ENCODE assay signal across 8 cellular contexts in the genomic region with DNA sequence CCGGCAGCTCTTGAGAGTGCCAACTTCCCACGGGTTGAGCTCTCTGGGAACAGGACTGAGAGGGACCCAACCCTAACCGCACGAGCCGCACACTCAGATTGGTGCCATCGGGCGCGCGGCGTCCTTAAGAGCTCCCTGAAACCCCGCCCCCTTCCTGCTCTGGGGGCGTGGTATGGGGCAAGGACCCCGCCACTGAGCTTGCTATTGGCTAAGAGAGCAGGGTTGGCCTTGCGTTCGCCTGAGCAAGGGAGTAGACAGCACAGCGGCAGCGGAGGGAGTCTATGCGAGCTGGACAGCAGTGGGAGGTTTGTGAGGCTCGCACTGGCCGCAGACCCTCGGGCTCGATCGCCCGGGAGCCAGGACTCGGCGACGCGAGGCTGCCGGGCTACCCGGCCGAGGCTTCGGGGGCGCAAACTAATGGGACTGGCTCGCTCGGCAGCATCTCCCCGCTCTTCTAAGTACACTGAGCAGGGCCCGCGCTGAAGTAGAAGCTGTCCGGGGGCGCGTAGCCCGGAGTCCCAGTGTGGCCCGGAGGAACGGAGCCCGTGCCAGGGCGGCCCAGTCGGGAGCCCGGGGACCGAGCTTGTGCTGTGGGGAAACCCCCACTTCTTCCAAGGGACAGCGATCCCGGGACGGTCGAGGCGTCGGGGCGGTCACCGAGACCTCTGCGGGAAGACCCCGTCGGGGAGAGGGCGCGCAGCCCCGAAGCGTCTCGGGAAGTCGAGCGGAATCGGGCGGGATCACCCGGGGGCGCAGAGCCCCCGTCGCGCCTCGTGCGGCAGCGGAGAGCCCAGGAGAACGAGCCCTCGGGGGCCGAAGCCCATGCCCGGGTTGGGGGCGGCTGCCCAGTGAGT. TPM values are rescaled to one million over a fixed set of nuclear protein-coding genes. Genes with fewer than 3 reads are reported as not detected.
DNase-seq lines count a peak whose midpoint lies in the region; ATAC-seq and TF ChIP-seq lines count a peak whose summit lies in the region.

A gene (plus strand): TSS at position 282 of the 854 bp plus-strand sequence. CDS start 756 bp downstream, outside the sequence.

- H3K4me3 ChIP-seq in adipocyte (ENCODE audit: low read length) (peak within 1 kb of the TSS; percentile 78), cardiac muscle cell (peak within 1 kb of the TSS; percentile 88), trophoblast cell (ENCODE audit: low read depth, low read length) (peak within 1 kb of the TSS; percentile 78), tibial nerve (peak within 1 kb of the TSS; percentile 72 to 83 (median 79))

- WGBS in trophoblast cell (ENCODE audit: extremely low coverage, insufficient coverage, insufficient read length), result no CpG with 5 or more reads among the region's 82 CpGs
- 1 to 41% methylated on average over 26 to 74 of the region's 82 CpGs for WGBS in tibial nerve, 2 donors

- no peak for TF ChIP-seq CTCF in GM10266 (IDR thresholded peaks at IDR 0.05; ENCODE audit: control insufficient read depth, insufficient read depth, low read depth, missing control alignments)
- TF ChIP-seq CTCF in cardiac muscle cell (IDR thresholded peaks at IDR 0.05; ENCODE audit: low read depth, low read length), result no peak
- peak in 2 of 5 experiments; percentile 29 to 35 for TF ChIP-seq CTCF in tibial nerve (IDR thresholded peaks at IDR 0.05)

- peak within 1 kb of the TSS; percentile 86 for H3K4me2 ChIP-seq in trophoblast cell (ENCODE audit: low read length)

- H3K4me1 ChIP-seq in adipocyte (ENCODE audit: control insufficient read depth, insufficient read depth, low read length) (no peaks in the 10 kb centered on the region), cardiac muscle cell (ENCODE audit: low read depth) (no peaks in the 10 kb centered on the region), trophoblast cell (ENCODE audit: control insufficient read depth in 1 of 2, insufficient read depth in 2 of 2, low read length in 2 of 2) (peaks cover 5 to 12% of the 10 kb centered on the region in 2 experiments), tibial nerve (peaks cover 0 to 10% (median 1%) of the 10 kb centered on the region in 4 donors)

- peak within 1 kb of the TSS; percentile 90 for H3K9ac ChIP-seq in adipocyte (ENCODE audit: low read length)
- peak within 1 kb of the TSS; percentile 68 for H3K9ac ChIP-seq in trophoblast cell (ENCODE audit: low read length)

- TF ChIP-seq EP300 in tibial nerve (IDR thresholded peaks at IDR 0.05), result peak in 1 of 2 donors; percentile 98

- DNase-seq in GM10266 (ENCODE audit: extremely low spot score), result peak; percentile 79
- peak; percentile 91 for DNase-seq in NCI-H1105 treated with DMSO at 0.1 percent for 48 hours (lab: John Stamatoyannopoulos, UW)
- DNase-seq in SW 1271 (lab: John Stamatoyannopoulos, UW), result peak; percentile 84 to 88
- DNase-seq in adipocyte (ENCODE audit: low read depth), result peak; percentile 96
- peak; percentile 94 to 98 for DNase-seq in cardiac muscle cell (ENCODE audit: low read depth in 1 of 2, low spot score in 1 of 2)
- DNase-seq in trophoblast cell, result peak; percentile 91 to 93
- DNase-seq in tibial nerve (ENCODE audit: low spot score in 2 of 2), result peak; percentile 83 to 86

- peaks cover 26% of the 10 kb centered on the region for H3K27me3 ChIP-seq in adipocyte (replicated peaks; ENCODE audit: control insufficient read depth, insufficient read depth, low read length)
- H3K27me3 ChIP-seq in cardiac muscle cell, result no peaks in the 10 kb centered on the region
- H3K27me3 ChIP-seq in trophoblast cell (ENCODE audit: insufficient read depth, low read length), result peaks cover 10% of the 10 kb centered on the region
- peaks cover 0 to 11% of the 10 kb centered on the region in 2 donors for H3K27me3 ChIP-seq in tibial nerve

- H3K23ac ChIP-seq in trophoblast cell (ENCODE audit: low read length), result no peak within 1 kb of the TSS

- H3K36me3 ChIP-seq in adipocyte (ENCODE audit: control insufficient read depth, insufficient read depth, low read length, severe bottlenecking) (no peaks in the 10 kb centered on the region), cardiac muscle cell (no peaks in the 10 kb centered on the region), trophoblast cell (ENCODE audit: control insufficient read depth in 1 of 2, insufficient read depth in 2 of 2, low read length in 2 of 2) (no peaks in the 10 kb centered on the region), tibial nerve (no peaks in the 10 kb centered on the region)

- H4K8ac ChIP-seq in trophoblast cell (ENCODE audit: low read depth, low read length), result peak within 1 kb of the TSS; percentile 69

- H2BK120ac ChIP-seq in trophoblast cell (ENCODE audit: insufficient read depth, low read length, poor library complexity), result no peak within 1 kb of the TSS

- H2BK12ac ChIP-seq in trophoblast cell (ENCODE audit: low read length), result peak within 1 kb of the TSS; percentile 12

- TF ChIP-seq POLR2A in tibial nerve (IDR thresholded peaks at IDR 0.05), result peak; percentile 82 to 97

- H3K27ac ChIP-seq in cardiac muscle cell (peak within 1 kb of the TSS; percentile 60), trophoblast cell (ENCODE audit: low read depth, low read length) (no peak within 1 kb of the TSS), tibial nerve (peak within 1 kb of the TSS; percentile 61 to 90 (median 84))

- peak within 1 kb of the TSS; percentile 25 for H3K14ac ChIP-seq in trophoblast cell (ENCODE audit: low read length)

- peak within 1 kb of the TSS; percentile 81 for H3K18ac ChIP-seq in trophoblast cell (ENCODE audit: low read length)

- no peak within 1 kb of the TSS for H2AK5ac ChIP-seq in trophoblast cell (ENCODE audit: low read length)

- peak; percentile 97 for ATAC-seq in HG02610 (IDR thresholded peaks at IDR 0.05; ENCODE audit: unreplicated experiment)

- peak within 1 kb of the TSS; percentile 76 for H2AFZ ChIP-seq in trophoblast cell (ENCODE audit: insufficient read depth, low read length, poor library complexity)

- H2BK5ac ChIP-seq in trophoblast cell (ENCODE audit: low read depth, low read length, poor library complexity), result no peak within 1 kb of the TSS

- H3K79me2 ChIP-seq in trophoblast cell (ENCODE audit: control insufficient read depth, insufficient read depth, low read length, poor library complexity), result peaks cover 8% of the 10 kb centered on the region

- H4K91ac ChIP-seq in trophoblast cell (ENCODE audit: low read depth, low read length), result peak within 1 kb of the TSS; percentile 11

- peaks cover 3% of the 10 kb centered on the region for H3K79me1 ChIP-seq in trophoblast cell (ENCODE audit: low read length)

- peak within 1 kb of the TSS; percentile 48 for H3K4ac ChIP-seq in trophoblast cell (ENCODE audit: low read depth, low read length)

- H4K12ac ChIP-seq in trophoblast cell (ENCODE audit: low read depth, low read length), result peak within 1 kb of the TSS; percentile 22

- H3K9me3 ChIP-seq in adipocyte (ENCODE audit: control insufficient read depth, low read length), result no peaks in the 10 kb centered on the region
- H3K9me3 ChIP-seq in cardiac muscle cell (ENCODE audit: low read depth), result no peaks in the 10 kb centered on the region
- H3K9me3 ChIP-seq in trophoblast cell (ENCODE audit: insufficient read depth, low read depth, low read length), result no peaks in the 10 kb centered on the region
- H3K9me3 ChIP-seq in tibial nerve, result no peaks in the 10 kb centered on the region

RNA-seq across cellular contexts. Expression of the gene that starts here (rescaled TPM):
- total RNA-seq in cardiac muscle cell (43.6 and 46.0 TPM in 2 replicates), tibial nerve (100 to 1,000 TPM in 2 of 4 donors, 10 to 100 TPM in 2; 74.4 to 127 (median 106) TPM)
- polyA plus RNA-seq in cardiac muscle cell, result 27.2 and 29.9 TPM in 2 replicates
- polyA plus RNA-seq in trophoblast cell (2013), result 18.6 and 19.5 TPM in 2 replicates
